5 cellular contexts compared by ENCODE assay signal in genomic region chr12:102741196-102741595, GRCh38.
"Had no signal": no experiment of that assay in that cellular context is flagged by ENCODE, and none has a peak within 500 bp of the region (broad histone marks: within the 10 kb centered on the region; RNA-seq: fewer than 3 reads in every experiment).

No MANE protein-coding gene starts in this region.

- H3K4me3 ChIP-seq: GM23248, HAP-1 had no signal

- H3K4me1 ChIP-seq: HAP-1 had no signal

- DNase-seq: GOT3 had no signal

- H3K36me3 Mint-ChIP-seq: IgD-negative memory B cell had no signal

- H2AFZ ChIP-seq: GM23248 had no signal

- H3K4me2 ChIP-seq: KMS-11 had no signal

- H3K9me3 Mint-ChIP-seq: IgD-negative memory B cell had no signal

- H3K4me3 Mint-ChIP-seq: IgD-negative memory B cell had no signal

- H3K36me3 ChIP-seq: HAP-1 had no signal

- H3K9ac ChIP-seq: GM23248, KMS-11 had no signal

- H3K27ac Mint-ChIP-seq: IgD-negative memory B cell had no signal

- H3K9me3 ChIP-seq: HAP-1 had no signal

- H3K27ac ChIP-seq: GM23248, KMS-11 had no signal
